17 cellular contexts compared by ENCODE assay signal in genomic region chr4:87196927-87197326, GRCh38. TPM values are rescaled to one million over a fixed set of nuclear protein-coding genes. Genes with fewer than 3 reads are reported as not detected.
DNase-seq lines count a peak whose midpoint lies in the region; ATAC-seq, FAIRE-seq and TF ChIP-seq lines count a peak whose summit lies in the region.
"Had no signal": no experiment of that assay in that cellular context is flagged by ENCODE, and none has a peak within 500 bp of the region (broad histone marks: within the 10 kb centered on the region; RNA-seq: fewer than 3 reads in every experiment).

No MANE protein-coding gene starts in this region.

- no peaks in the 10 kb centered on the region for H3K9me3 Mint-ChIP-seq in stimulated activated effector memory CD8-positive, alpha-beta T cell treated with anti-CD3 and anti-CD28 coated beads, Interleukin-12 subunit alpha, Interleukin-12 subunit beta, amount 100 ng/mL, for 72 hours
- no peaks in the 10 kb centered on the region for H3K9me3 Mint-ChIP-seq in activated CD4-positive, alpha-beta T cell treated with anti-CD3 and anti-CD28 coated beads, Interleukin-2, amount 10 ng/mL, durations not matched to agents 24 days and 14 days

- ATAC-seq in HG02981 (IDR thresholded peaks at IDR 0.05; ENCODE audit: unreplicated experiment) = peak; percentile 76
- ATAC-seq in stimulated activated effector memory CD8-positive, alpha-beta T cell treated with anti-CD3 and anti-CD28 coated beads, Interleukin-12 subunit alpha, Interleukin-12 subunit beta, amount 100 ng/mL, for 72 hours = peak; percentile 69
- ATAC-seq: A549 had no signal

- intact Hi-C loops in activated CD4-positive, alpha-beta T cell treated with anti-CD3 and anti-CD28 coated beads, Interleukin-2, amount 10 ng/mL, durations not matched to agents 24 days and 14 days (cut with micrococcal nuclease) = no loop called here

- H3K4me3 Mint-ChIP-seq in stimulated activated effector memory CD8-positive, alpha-beta T cell treated with anti-CD3 and anti-CD28 coated beads, Interleukin-12 subunit alpha, Interleukin-12 subunit beta, amount 100 ng/mL, for 72 hours = no peak overlapping the region
- no peak overlapping the region for H3K4me3 Mint-ChIP-seq in activated CD4-positive, alpha-beta T cell treated with anti-CD3 and anti-CD28 coated beads, Interleukin-2, amount 10 ng/mL, durations not matched to agents 24 days and 14 days
- H3K4me3 Mint-ChIP-seq: CD4-positive, alpha-beta T cell had no signal

- H3K4me1 Mint-ChIP-seq in stimulated activated effector memory CD8-positive, alpha-beta T cell treated with anti-CD3 and anti-CD28 coated beads, Interleukin-12 subunit alpha, Interleukin-12 subunit beta, amount 100 ng/mL, for 72 hours = peaks cover 19% of the 10 kb centered on the region
- peaks cover 5% of the 10 kb centered on the region for H3K4me1 Mint-ChIP-seq in activated CD4-positive, alpha-beta T cell treated with anti-CD3 and anti-CD28 coated beads, Interleukin-2, amount 10 ng/mL, durations not matched to agents 24 days and 14 days

- FAIRE-seq in HTR-8/SVneo (lab: Jason Lieb, UNC) = no peak
- FAIRE-seq: A549, GM19239 had no signal

- H3K36me3 Mint-ChIP-seq in stimulated activated effector memory CD8-positive, alpha-beta T cell treated with anti-CD3 and anti-CD28 coated beads, Interleukin-12 subunit alpha, Interleukin-12 subunit beta, amount 100 ng/mL, for 72 hours = no peaks in the 10 kb centered on the region
- H3K36me3 Mint-ChIP-seq in activated CD4-positive, alpha-beta T cell treated with anti-CD3 and anti-CD28 coated beads, Interleukin-2, amount 10 ng/mL, durations not matched to agents 24 days and 14 days (ENCODE audit: low read depth) = no peaks in the 10 kb centered on the region

- DNase-seq in NCI-H82 (lab: John Stamatoyannopoulos, UW) (peak; percentile 28), NCI-H82 treated with DMSO at 0.1 percent for 48 hours (lab: John Stamatoyannopoulos, UW; ENCODE audit: unreplicated experiment) (no peak), glomerular visceral epithelial cell (ENCODE audit: extremely low spot score) (peak; percentile 4), HTR-8/SVneo (ENCODE audit: insufficient read length, low spot score) (no peak), erythroblast (lab: John Stamatoyannopoulos, UW) (no peak)
- DNase-seq in stimulated activated effector memory CD8-positive, alpha-beta T cell treated with anti-CD3 and anti-CD28 coated beads, Interleukin-12 subunit alpha, Interleukin-12 subunit beta, amount 100 ng/mL, for 72 hours (ENCODE audit: low spot score in 2 of 2) = no peak
- no peak for DNase-seq in activated CD4-positive, alpha-beta T cell treated with anti-CD3 and anti-CD28 coated beads, Interleukin-2, amount 10 ng/mL, durations not matched to agents 24 days and 14 days
- DNase-seq: AML-193; Caco-2; CD4-positive, alpha-beta T cell; DMS79 treated with DMSO at 0.1 percent for 48 hours; GF-D8; GM23248; IMR-90 had no signal

- H3K27me3 Mint-ChIP-seq in activated CD4-positive, alpha-beta T cell treated with anti-CD3 and anti-CD28 coated beads, Interleukin-2, amount 10 ng/mL, durations not matched to agents 24 days and 14 days = no peaks in the 10 kb centered on the region
- H3K27me3 Mint-ChIP-seq: CD4-positive, alpha-beta T cell had no signal

- H3K27ac Mint-ChIP-seq in stimulated activated effector memory CD8-positive, alpha-beta T cell treated with anti-CD3 and anti-CD28 coated beads, Interleukin-12 subunit alpha, Interleukin-12 subunit beta, amount 100 ng/mL, for 72 hours = no peak overlapping the region
- no peak overlapping the region for H3K27ac Mint-ChIP-seq in activated CD4-positive, alpha-beta T cell treated with anti-CD3 and anti-CD28 coated beads, Interleukin-2, amount 10 ng/mL, durations not matched to agents 24 days and 14 days
- H3K27ac Mint-ChIP-seq: CD4-positive, alpha-beta T cell had no signal

- no peak for TF ChIP-seq POLR2A in erythroblast (IDR thresholded peaks at IDR 0.05; ENCODE audit: low read length)

RNA-seq across cellular contexts. Expression of gene KLHL8, which starts 23.5 kb away (rescaled TPM):
- 16.5 and 17.1 TPM in 2 replicates for total RNA-seq in activated CD4-positive, alpha-beta T cell treated with anti-CD3 and anti-CD28 coated beads, Interleukin-2, amount 10 ng/mL, durations not matched to agents 24 days and 14 days

Comparison
In these comparisons a context has a peak if more than half of its experiments do, and no peak if none do; other contexts are left out.
1. DNase-seq: peak in NCI-H82 (single experiment) and glomerular visceral epithelial cell (single experiment); none in NCI-H82 treated with DMSO at 0.1 percent for 48 hours (single experiment), stimulated activated effector memory CD8-positive, alpha-beta T cell treated with anti-CD3 and anti-CD28 coated beads, Interleukin-12 subunit alpha, Interleukin-12 subunit beta, amount 100 ng/mL, for 72 hours (0 of 2), HTR-8/SVneo (single experiment), activated CD4-positive, alpha-beta T cell treated with anti-CD3 and anti-CD28 coated beads, Interleukin-2, amount 10 ng/mL, durations not matched to agents 24 days and 14 days (single experiment) and erythroblast (0 of 2).